1 cellular context compared by ENCODE assay signal in genomic region chr1:1341549-1342021, GRCh38.
A peak's percentile ranks its signal among the peaks of the same experiment; 100 is the strongest.
TF ChIP-seq lines count a peak whose summit lies in the region.

No MANE protein-coding gene starts in this region.

TF ChIP-seq in HEK293, 187 proteins besides CTCF, POLR2A, EP300 and RAD21 (continued from another document):
- TF ChIP-seq ZNF391 (tag by site-specific recombination; IDR thresholded peaks at IDR 0.05; ENCODE audit: borderline replicate concordance, low read depth) (no peak), WT1 (tag by site-specific recombination; IDR thresholded peaks at IDR 0.05) (no peak), KLF9 (tag by site-specific recombination; IDR thresholded peaks at IDR 0.05; ENCODE audit: low read depth) (peak; percentile 41; the same call in 1 of the 2 replicates), ZNF704 (tag by site-specific recombination; IDR thresholded peaks at IDR 0.05) (no peak), ZNF658 (tag by site-specific recombination; IDR thresholded peaks at IDR 0.05) (no peak), ZNF621 (tag by site-specific recombination; IDR thresholded peaks at IDR 0.05) (no peak), RBAK (tag by site-specific recombination; IDR thresholded peaks at IDR 0.05) (no peak), ZNF777 (tag by site-specific recombination; IDR thresholded peaks at IDR 0.05; ENCODE audit: borderline replicate concordance) (no peak), ZNF292 (tag by site-specific recombination; IDR thresholded peaks at IDR 0.05; ENCODE audit: borderline replicate concordance, low read depth) (no peak), EGR2 (tag by site-specific recombination; IDR thresholded peaks at IDR 0.05; ENCODE audit: low read depth) (peak; percentile 56; the same call in 1 of the 2 replicates), ZNF112 (tag by site-specific recombination; IDR thresholded peaks at IDR 0.05) (no peak), ZBTB44 (tag by site-specific recombination; IDR thresholded peaks at IDR 0.05) (no peak), ZNF133 (tag by site-specific recombination; IDR thresholded peaks at IDR 0.05) (no peak), GFI1B (tag by site-specific recombination; IDR thresholded peaks at IDR 0.05) (no peak), HIC1 (tag by site-specific recombination; IDR thresholded peaks at IDR 0.05) (peak; percentile 57; the same call in 1 of the 2 replicates), ZBTB10 (tag by site-specific recombination; IDR thresholded peaks at IDR 0.05) (no peak), ZNF510 (tag by site-specific recombination; IDR thresholded peaks at IDR 0.05; ENCODE audit: insufficient replicate concordance) (no peak), ZNF449 (tag by site-specific recombination; IDR thresholded peaks at IDR 0.05) (no peak), ZNF670 (tag by site-specific recombination; IDR thresholded peaks at IDR 0.05; ENCODE audit: low read depth) (no peak), SP3 (tag by site-specific recombination; IDR thresholded peaks at IDR 0.05) (no peak), PRDM4 (tag by site-specific recombination; IDR thresholded peaks at IDR 0.05) (no peak)
